1 cellular context compared by ENCODE assay signal in the genomic region with DNA sequence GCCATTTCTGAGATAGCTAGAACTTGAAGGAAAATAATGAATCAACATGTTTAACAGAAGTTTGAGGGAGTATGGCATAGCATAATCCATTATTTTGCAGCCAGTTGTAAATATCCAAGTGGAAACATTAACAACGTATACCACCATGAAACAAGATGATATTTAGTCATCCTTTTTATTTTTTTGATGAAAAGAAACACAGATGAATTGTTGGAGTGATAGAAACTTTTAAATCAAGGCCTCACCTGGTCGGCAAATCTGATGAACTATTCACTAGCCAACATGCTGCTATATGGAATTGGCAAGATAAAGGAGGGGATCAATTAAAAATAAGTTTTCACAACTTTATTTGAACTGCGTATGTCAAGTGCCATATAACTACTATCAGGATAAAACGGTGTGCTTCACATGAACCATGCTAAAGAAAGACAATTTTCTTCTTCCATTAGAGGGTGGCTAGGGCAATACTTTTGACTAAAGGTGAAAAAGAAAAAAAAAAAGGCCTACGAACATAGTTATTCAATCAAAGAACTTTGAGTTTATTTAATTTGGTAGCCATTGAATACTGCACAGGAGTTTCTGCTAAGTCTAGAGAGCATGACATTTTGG.
TF ChIP-seq lines count a peak whose summit lies in the region.

No MANE protein-coding gene starts in this region.

TF ChIP-seq in HCT116, 20 proteins besides CTCF, POLR2A, EP300 and RAD21 (continued from another document):
- TF ChIP-seq, protein P1, sequence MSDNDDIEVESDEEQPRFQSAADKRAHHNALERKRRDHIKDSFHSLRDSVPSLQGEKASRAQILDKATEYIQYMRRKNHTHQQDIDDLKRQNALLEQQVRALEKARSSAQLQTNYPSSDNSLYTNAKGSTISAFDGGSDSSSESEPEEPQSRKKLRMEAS (IDR thresholded peaks at IDR 0.05) = no peak
- TF ChIP-seq EGR1 (IDR thresholded peaks at IDR 0.05; ENCODE audit: low read depth) = no peak
- TF ChIP-seq SIN3A (IDR thresholded peaks at IDR 0.05; ENCODE audit: low read depth) = no peak
- TF ChIP-seq YY1 (IDR thresholded peaks at IDR 0.05; ENCODE audit: extremely low read depth, insufficient replicate concordance, low read depth, low read length) = no peak
- TF ChIP-seq ZFX (IDR thresholded peaks at IDR 0.05) = no peak
